10 cellular contexts compared by ENCODE assay signal in genomic region chr10:122114156-122114747, GRCh38.
DNase-seq lines count a peak whose midpoint lies in the region; ATAC-seq, FAIRE-seq and TF ChIP-seq lines count a peak whose summit lies in the region.
"Had no signal": no experiment of that assay in that cellular context is flagged by ENCODE, and none has a peak within 500 bp of the region (broad histone marks: within the 10 kb centered on the region; RNA-seq: fewer than 3 reads in every experiment).

No MANE protein-coding gene starts in this region.

- WGBS in right cardiac atrium, result 26% methylated on average over 13 of the region's 13 CpGs

- no peaks in the 10 kb centered on the region for H3K36me3 ChIP-seq in ES-I3 (ENCODE audit: insufficient read depth, low read length)
- no peaks in the 10 kb centered on the region for H3K36me3 ChIP-seq in astrocyte (ENCODE audit: insufficient read depth, low read length)

- H3K4me1 Mint-ChIP-seq in astrocyte (ENCODE audit: low read depth, unreplicated experiment), result peaks cover 43% of the 10 kb centered on the region
- H3K4me1 Mint-ChIP-seq: central memory CD8-positive, alpha-beta T cell had no signal

- H3K4me2 ChIP-seq in astrocyte (ENCODE audit: low read length), result peak overlapping the region; percentile 87

- peaks cover 2% of the 10 kb centered on the region for H3K27me3 Mint-ChIP-seq in astrocyte (ENCODE audit: low read depth, unreplicated experiment)

- DNase-seq in astrocyte (ENCODE audit: low read depth) (no peak), right cardiac atrium (peak in 2 of 3 donors; percentile 46 to 65), retinal pigment epithelial cell (ENCODE audit: low read depth) (no peak), putamen (ENCODE audit: low spot score) (no peak), posterior vena cava (ENCODE audit: low spot score) (no peak), NCI-H2107 treated with DMSO at 0.1 percent for 48 hours (lab: John Stamatoyannopoulos, UW; ENCODE audit: unreplicated experiment) (no peak)
- no peak for DNase-seq in activated naive CD4-positive, alpha-beta T cell treated with anti-CD3 and anti-CD28 coated beads, Interleukin-2, amount 50 U/mL, for 72 hours (ENCODE audit: low spot score in 2 of 2)
- DNase-seq: GF-D8 had no signal

- H3K27me3 ChIP-seq in astrocyte (ENCODE audit: insufficient read depth, low read length) (no peaks in the 10 kb centered on the region), right cardiac atrium (ENCODE audit: control insufficient read depth, insufficient read depth) (no peaks in the 10 kb centered on the region)

- H3K4me3 ChIP-seq in astrocyte (ENCODE audit: insufficient read depth, low read depth, low read length), result peak overlapping the region; percentile 74
- H3K4me3 ChIP-seq in right cardiac atrium (ENCODE audit: low read length), result peak overlapping the region; percentile 60
- peak overlapping the region; percentile 73 for H3K4me3 ChIP-seq in retinal pigment epithelial cell (ENCODE audit: low read length)

- ATAC-seq in right cardiac atrium, result peak in 1 of 2 donors; percentile 6
- no peak for ATAC-seq in activated naive CD4-positive, alpha-beta T cell treated with anti-CD3 and anti-CD28 coated beads, Interleukin-2, amount 50 U/mL, for 72 hours

- H3K27ac Mint-ChIP-seq in astrocyte (ENCODE audit: unreplicated experiment), result peak overlapping the region; percentile 86
- no peak overlapping the region for H3K27ac Mint-ChIP-seq in activated naive CD4-positive, alpha-beta T cell treated with anti-CD3 and anti-CD28 coated beads, Interleukin-2, amount 50 U/mL, for 72 hours

- no peak for FAIRE-seq in astrocyte (lab: Jason Lieb, UNC)

- H3K9ac ChIP-seq in ES-I3 (ENCODE audit: low read depth, low read length), result peak overlapping the region; percentile 91
- peak overlapping the region; percentile 96 for H3K9ac ChIP-seq in astrocyte (ENCODE audit: low read length)

- H2AFZ ChIP-seq in astrocyte (ENCODE audit: low read depth, low read length), result peak overlapping the region; percentile 63

- peaks cover 2% of the 10 kb centered on the region for H3K36me3 Mint-ChIP-seq in astrocyte (ENCODE audit: low read depth, unreplicated experiment)
- H3K36me3 Mint-ChIP-seq in activated naive CD4-positive, alpha-beta T cell treated with anti-CD3 and anti-CD28 coated beads, Interleukin-2, amount 50 U/mL, for 72 hours, result no peaks in the 10 kb centered on the region

- H3K4me1 ChIP-seq in ES-I3 (ENCODE audit: insufficient read depth, low read length) (peaks cover 12% of the 10 kb centered on the region), astrocyte (ENCODE audit: insufficient read depth, low read length) (peaks cover 34% of the 10 kb centered on the region), right cardiac atrium (ENCODE audit: control insufficient read depth, insufficient read depth, low read length) (peaks cover 13% of the 10 kb centered on the region)

- H3K79me2 ChIP-seq in astrocyte (ENCODE audit: insufficient read depth, low read length), result peaks cover 62% of the 10 kb centered on the region

- TF ChIP-seq CTCF in astrocyte (IDR thresholded peaks at IDR 0.05; ENCODE audit: insufficient read depth, low read depth, low read length), result no peak
- no peak for TF ChIP-seq CTCF in retinal pigment epithelial cell (conservative IDR thresholded peaks at IDR 0.05; ENCODE audit: low read depth, low read length)

- peak overlapping the region; percentile 85 for H3K4me3 Mint-ChIP-seq in astrocyte (ENCODE audit: unreplicated experiment)
- H3K4me3 Mint-ChIP-seq: central memory CD8-positive, alpha-beta T cell had no signal

- peaks cover 48% of the 10 kb centered on the region for H4K20me1 ChIP-seq in astrocyte (ENCODE audit: insufficient read depth, low read length)

- H3K9me3 ChIP-seq in ES-I3 (ENCODE audit: control insufficient read depth, insufficient read depth, low read length) (no peaks in the 10 kb centered on the region), astrocyte (ENCODE audit: insufficient read depth, low read depth, low read length) (no peaks in the 10 kb centered on the region), right cardiac atrium (ENCODE audit: control insufficient read depth, low read length) (no peaks in the 10 kb centered on the region)

- H3K9me3 Mint-ChIP-seq in astrocyte (ENCODE audit: unreplicated experiment), result no peaks in the 10 kb centered on the region
- no peaks in the 10 kb centered on the region for H3K9me3 Mint-ChIP-seq in activated naive CD4-positive, alpha-beta T cell treated with anti-CD3 and anti-CD28 coated beads, Interleukin-2, amount 50 U/mL, for 72 hours
- H3K9me3 Mint-ChIP-seq: central memory CD8-positive, alpha-beta T cell had no signal

- intact Hi-C loops in right cardiac atrium (cut with DNase I) (loop anchor here in 3 of 4 donors (5.0 to 10.0 kb wide), 3 partner anchors 59 to 189 kb away; partner anchors contain the start of gene ATE1 (in 1 of the 3)), posterior vena cava (cut with DNase I) (loop anchor here in 1 of 2 donors (5.0 kb wide), 1 partner anchor 62 kb away; no protein-coding TSS in a partner anchor)

- H3K27ac ChIP-seq in astrocyte (ENCODE audit: low read depth, low read length) (peak overlapping the region; percentile 96), right cardiac atrium (ENCODE audit: low read length) (peak overlapping the region; percentile 95)

Comparison
In these comparisons a context has a peak if more than half of its experiments do, and no peak if none do; other contexts are left out.
1. DNase-seq: peak in right cardiac atrium (2 of 3); none in astrocyte (single experiment), retinal pigment epithelial cell (single experiment), activated naive CD4-positive, alpha-beta T cell treated with anti-CD3 and anti-CD28 coated beads, Interleukin-2, amount 50 U/mL, for 72 hours (0 of 2), putamen (single experiment), posterior vena cava (single experiment) and NCI-H2107 treated with DMSO at 0.1 percent for 48 hours (single experiment).
2. Peak in every context shown above with its lines, with median percentiles within 50 percentile points of each other: H3K4me3 ChIP-seq.